8 cellular contexts compared by ENCODE assay signal in genomic region chr2:216497808-216498366, GRCh38. TPM values are rescaled to one million over a fixed set of nuclear protein-coding genes. Genes with fewer than 3 reads are reported as not detected.
DNase-seq lines count a peak whose midpoint lies in the region; ATAC-seq and TF ChIP-seq lines count a peak whose summit lies in the region.

No MANE protein-coding gene starts in this region.

- peak overlapping the region; percentile 86 for H3K27ac ChIP-seq in VCaP
- peak overlapping the region; percentile 63 to 90 (median 84) for H3K27ac ChIP-seq in gastroesophageal sphincter
- H3K27ac ChIP-seq in gastrocnemius medialis: peak overlapping the region; percentile 81 to 89 (median 84)

- no peak for TF ChIP-seq POLR2A in gastroesophageal sphincter (IDR thresholded peaks at IDR 0.05)
- TF ChIP-seq POLR2A in gastrocnemius medialis (IDR thresholded peaks at IDR 0.05): no peak

- TF ChIP-seq CTCF in VCaP (conservative IDR thresholded peaks at IDR 0.05) (no peak), gastroesophageal sphincter (IDR thresholded peaks at IDR 0.05) (no peak), gastrocnemius medialis (IDR thresholded peaks at IDR 0.05 in 4 of 5, conservative IDR thresholded peaks at IDR 0.05 in 1 of 5) (no peak)

- peaks cover 5 to 47% (median 12%) of the 10 kb centered on the region in 3 donors for H3K4me1 ChIP-seq in gastroesophageal sphincter
- peaks cover 26% of the 10 kb centered on the region in 2 donors for H3K4me1 ChIP-seq in gastrocnemius medialis

- 8 to 40% methylated on average over 2 to 7 of the region's 8 CpGs for WGBS in gastroesophageal sphincter (ENCODE audit: low coverage in 1 of 2), 2 donors

- intact Hi-C loops in gastrocnemius medialis (cut with DNase I; ENCODE audit: low total_unique reads): loop anchor here (1.0 kb wide), 1 partner anchor 86 kb away; the partner anchor contains the start of gene SMARCAL1

- ATAC-seq in GM19455 (IDR thresholded peaks at IDR 0.05; ENCODE audit: unreplicated experiment): peak; percentile 2
- ATAC-seq in gastroesophageal sphincter: no peak
- ATAC-seq in gastrocnemius medialis: no peak

- peak overlapping the region; percentile 53 to 66 for H3K4me3 ChIP-seq in gastroesophageal sphincter
- peak overlapping the region; percentile 70 to 90 (median 80) for H3K4me3 ChIP-seq in gastrocnemius medialis

- H3K9me3 ChIP-seq in gastroesophageal sphincter: no peaks in the 10 kb centered on the region
- no peaks in the 10 kb centered on the region for H3K9me3 ChIP-seq in gastrocnemius medialis

- H3K27me3 ChIP-seq in gastroesophageal sphincter (no peaks in the 10 kb centered on the region), gastrocnemius medialis (no peaks in the 10 kb centered on the region)

- no peak for TF ChIP-seq EP300 in gastroesophageal sphincter (IDR thresholded peaks at IDR 0.05)

- DNase-seq in gastrocnemius medialis (no peak), DMS79 (lab: John Stamatoyannopoulos, UW) (no peak), hepatic stellate cell (ENCODE audit: low spot score) (no peak), NCI-H187 (lab: John Stamatoyannopoulos, UW) (no peak), RKO (ENCODE audit: low spot score) (no peak)

- peaks cover 0 to 34% of the 10 kb centered on the region in 2 donors for H3K36me3 ChIP-seq in gastroesophageal sphincter
- H3K36me3 ChIP-seq in gastrocnemius medialis: peaks cover 7 to 35% of the 10 kb centered on the region in 2 donors

- in situ Hi-C loops in gastrocnemius medialis (cut with MboI; ENCODE audit: low sequenced_read_pairs in 4 of 4): no loop called here

RNA-seq across cellular contexts. Expression of gene RPL37A, which starts 0.8 kb away (rescaled TPM):
- total RNA-seq in gastroesophageal sphincter: 1,000 to 10,000 TPM; 1,140 to 1,987 (median 1,653) TPM
- 1,000 to 10,000 TPM; 1,065 to 1,506 (median 1,390) TPM for total RNA-seq in gastrocnemius medialis
